Comparison of ENCODE assay signal across 9 cellular contexts in the genomic region with DNA sequence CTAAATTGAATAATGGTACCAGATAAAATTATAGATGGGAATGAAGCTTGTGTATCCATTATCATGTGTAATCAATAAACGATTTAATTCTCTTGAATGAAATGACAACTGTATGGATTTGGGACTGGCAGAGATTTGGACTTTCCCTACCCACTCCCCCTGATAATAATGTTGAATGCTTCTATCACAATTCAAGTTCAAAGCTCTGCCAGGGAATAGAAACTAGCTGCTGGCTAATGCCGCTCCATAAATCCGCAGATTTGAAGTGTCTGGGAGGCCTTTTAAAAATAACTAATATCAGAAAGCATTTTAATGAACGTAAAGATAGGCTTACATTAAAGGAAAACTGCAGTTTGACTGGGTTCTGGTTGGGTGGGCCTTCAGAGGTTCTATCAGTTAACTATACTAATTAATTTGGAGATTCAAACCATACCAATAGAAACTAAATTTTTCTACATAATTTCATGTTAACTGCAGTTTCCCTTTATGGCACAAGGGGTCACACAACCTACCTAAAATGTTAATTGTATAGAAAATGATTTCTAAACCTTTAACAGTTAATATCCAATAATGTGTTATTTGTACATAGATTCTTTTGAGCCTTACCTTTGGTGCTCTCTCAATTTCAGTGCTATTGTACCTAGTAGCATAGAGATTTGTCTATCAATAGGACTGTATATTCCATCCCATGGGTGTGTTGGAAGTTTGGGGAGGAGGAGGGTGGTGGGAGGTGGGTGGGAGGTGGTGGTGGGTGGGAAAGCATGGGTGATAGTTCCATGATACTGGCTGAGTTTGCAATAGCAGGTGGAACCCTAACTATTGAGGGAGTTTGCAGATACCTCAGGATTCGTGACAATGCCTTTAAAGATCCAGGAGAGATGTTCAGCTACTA. TPM values are rescaled to one million over a fixed set of nuclear protein-coding genes. Genes with fewer than 3 reads are reported as not detected.
DNase-seq lines count a peak whose midpoint lies in the region; TF ChIP-seq lines count a peak whose summit lies in the region.
"Had no signal": no experiment of that assay in that cellular context is flagged by ENCODE, and none has a peak within 500 bp of the region (broad histone marks: within the 10 kb centered on the region; RNA-seq: fewer than 3 reads in every experiment).

No MANE protein-coding gene starts in this region.

- no peaks in the 10 kb centered on the region for H3K27me3 ChIP-seq in MG63
- no peaks in the 10 kb centered on the region for H3K27me3 ChIP-seq in neutrophil

- H3K27ac ChIP-seq in neutrophil = peak overlapping the region; percentile 79

- no peak for DNase-seq in Calu3
- no peak for DNase-seq in MG63
- DNase-seq in AML-193 (lab: John Stamatoyannopoulos, UW) = no peak
- DNase-seq in HT-29 (ENCODE audit: low spot score) = no peak
- no peak for DNase-seq in GOT3 (lab: John Stamatoyannopoulos, UW)
- no peak for DNase-seq in ACHN

- peaks cover 92 to 96% of the 10 kb centered on the region in 2 experiments for H3K4me1 ChIP-seq in neutrophil (ENCODE audit: control insufficient read depth in 1 of 2, insufficient read depth in 1 of 2, low read depth in 1 of 2, low read length in 1 of 2)

- peaks cover 38% of the 10 kb centered on the region for H3K4me1 Mint-ChIP-seq in Calu3 (ENCODE audit: low read depth, unreplicated experiment)
- peaks cover 63% of the 10 kb centered on the region for H3K4me1 Mint-ChIP-seq in dendritic cell treated with granulocyte-macrophage colony-stimulating factor and Interleukin-4, amounts not matched to agents 40 ng/mL and 50 ng/mL, for 4 days (ENCODE audit: low read depth)

- H3K9me3 ChIP-seq in MG63 (no peaks in the 10 kb centered on the region), neutrophil (no peaks in the 10 kb centered on the region)

- TF ChIP-seq CTCF in Calu3 (IDR thresholded peaks at IDR 0.05; ENCODE audit: unreplicated experiment) (no peak), neutrophil (IDR thresholded peaks at IDR 0.05) (no peak)

- no TSS peak for BruUV-seq in Calu3 (replicated peaks; lab: Mats Ljungman, UMichigan)

- H3K27ac Mint-ChIP-seq in Calu3 (ENCODE audit: unreplicated experiment) = peak overlapping the region; percentile 50
- H3K27ac Mint-ChIP-seq in dendritic cell treated with granulocyte-macrophage colony-stimulating factor and Interleukin-4, amounts not matched to agents 40 ng/mL and 50 ng/mL, for 4 days = peak overlapping the region; percentile 80

- no peaks in the 10 kb centered on the region for H3K27me3 Mint-ChIP-seq in Calu3 (ENCODE audit: unreplicated experiment)
- no peaks in the 10 kb centered on the region for H3K27me3 Mint-ChIP-seq in dendritic cell treated with granulocyte-macrophage colony-stimulating factor and Interleukin-4, amounts not matched to agents 40 ng/mL and 50 ng/mL, for 4 days

- intact Hi-C loops in Calu3 (cut with micrococcal nuclease; ENCODE audit: unreplicated experiment) = no loop called here
- intact Hi-C loops in dendritic cell treated with granulocyte-macrophage colony-stimulating factor and Interleukin-4, amounts not matched to agents 40 ng/mL and 50 ng/mL, for 4 days (cut with micrococcal nuclease) = no loop called here

- in situ Hi-C loops in ACHN (cut with HindIII; ENCODE audit: low pct_ligation_motif_present, low pct_unique_long_range_greater_than_20kb, low sequenced_read_pairs) = no loop called here

- H3K9me3 Mint-ChIP-seq in Calu3 (ENCODE audit: low read depth, unreplicated experiment) = no peaks in the 10 kb centered on the region
- no peaks in the 10 kb centered on the region for H3K9me3 Mint-ChIP-seq in dendritic cell treated with granulocyte-macrophage colony-stimulating factor and Interleukin-4, amounts not matched to agents 40 ng/mL and 50 ng/mL, for 4 days

- H3K4me3 ChIP-seq in MG63 = peak overlapping the region; percentile 10
- no peak overlapping the region for H3K4me3 ChIP-seq in neutrophil (ENCODE audit: low read depth in 1 of 2, low read length in 1 of 2)

- H3K36me3 ChIP-seq in MG63 (peaks cover 78% of the 10 kb centered on the region), neutrophil (peaks cover 82% of the 10 kb centered on the region)

- no peak overlapping the region for H3K4me3 Mint-ChIP-seq in Calu3 (ENCODE audit: low read depth, unreplicated experiment)
- H3K4me3 Mint-ChIP-seq in dendritic cell treated with granulocyte-macrophage colony-stimulating factor and Interleukin-4, amounts not matched to agents 40 ng/mL and 50 ng/mL, for 4 days = peak overlapping the region; percentile 46

- CTCF ChIA-PET in Calu3 (lab: Charles Lee) = interaction anchor here (0.6 to 1.4 kb wide), 2 partner anchors 40 to 85 kb away, joined by 3 to 4 read pairs; a partner anchor contains a TSS

- H3K36me3 Mint-ChIP-seq in Calu3 (ENCODE audit: insufficient read depth, unreplicated experiment) = peaks cover 6% of the 10 kb centered on the region
- no peaks in the 10 kb centered on the region for H3K36me3 Mint-ChIP-seq in dendritic cell treated with granulocyte-macrophage colony-stimulating factor and Interleukin-4, amounts not matched to agents 40 ng/mL and 50 ng/mL, for 4 days (ENCODE audit: low read depth)

RNA-seq across cellular contexts. Expression of a gene that starts 4.9 kb away (rescaled TPM):
- total RNA-seq in Calu3 (2022) = 1,059 and 1,161 TPM in 2 replicates
- 84.7 and 146 TPM in 2 replicates for total RNA-seq in MG63 (2014; rRNA removed; shearing (Covaris generic); ENCODE audit: low replicate concordance)
- total RNA-seq in HT-29 (2014; rRNA removed; shearing (Covaris generic)) = 283 and 287 TPM in 2 replicates

RNA-seq across cellular contexts. Expression of a gene that starts 5.5 kb away (rescaled TPM):
- total RNA-seq in Calu3 (2022) = 128 and 173 TPM in 2 replicates
- 20.5 and 26.6 TPM in 2 replicates for total RNA-seq in MG63 (2014; rRNA removed; shearing (Covaris generic); ENCODE audit: low replicate concordance)
- 16.7 and 18.3 TPM in 2 replicates for total RNA-seq in HT-29 (2014; rRNA removed; shearing (Covaris generic))

RNA-seq across cellular contexts. Expression of a gene that starts 15.4 kb away (rescaled TPM):
- 0.80 and 1.8 TPM in 2 replicates for total RNA-seq in Calu3 (2022)
- total RNA-seq in MG63 (2014; rRNA removed; shearing (Covaris generic); ENCODE audit: low replicate concordance) = 0.13 TPM in 1 of 2 replicates, not detected in the other
- total RNA-seq in HT-29 (2014; rRNA removed; shearing (Covaris generic)) = 0.20 TPM in 1 of 2 replicates, not detected in the other
- total RNA-seq: pulmonary artery endothelial cell had no signal

RNA-seq across cellular contexts. Expression of a gene that starts 39.5 kb away (rescaled TPM):
- total RNA-seq in Calu3 (2022) = 173 and 190 TPM in 2 replicates
- total RNA-seq in MG63 (2014; rRNA removed; shearing (Covaris generic); ENCODE audit: low replicate concordance) = 243 and 381 TPM in 2 replicates
- 83.7 and 89.9 TPM in 2 replicates for total RNA-seq in HT-29 (2014; rRNA removed; shearing (Covaris generic))
